1 cellular context compared by ENCODE assay signal in genomic region chr11:117328414-117329010, GRCh38.
TF ChIP-seq lines count a peak whose summit lies in the region.

No MANE protein-coding gene starts in this region.

TF ChIP-seq in HepG2, 621 proteins besides CTCF, POLR2A, EP300 and RAD21:
- TF ChIP-seq THYN1 (CRISPR knock-in tag; IDR thresholded peaks at IDR 0.05; ENCODE audit: borderline replicate concordance, low read depth) (0 out of 2 replicates have a peak, but pooled peaks have one; percentile 4), ZNF772 (CRISPR knock-in tag; IDR thresholded peaks at IDR 0.05) (0 out of 2 replicates have a peak, but pooled peaks have one; percentile 5), IRF2 (CRISPR knock-in tag; IDR thresholded peaks at IDR 0.05) (no peak), REPIN1 (CRISPR knock-in tag; IDR thresholded peaks at IDR 0.05; ENCODE audit: borderline replicate concordance, low read depth) (0 out of 2 replicates have a peak, but pooled peaks have one; percentile 26), ZFP90 (CRISPR knock-in tag; IDR thresholded peaks at IDR 0.05; ENCODE audit: borderline replicate concordance) (no peak), ZBTB4 (CRISPR knock-in tag; IDR thresholded peaks at IDR 0.05; ENCODE audit: borderline replicate concordance) (0 out of 2 replicates have a peak, but pooled peaks have one; percentile 10)
- TF ChIP-seq, protein P1, sequence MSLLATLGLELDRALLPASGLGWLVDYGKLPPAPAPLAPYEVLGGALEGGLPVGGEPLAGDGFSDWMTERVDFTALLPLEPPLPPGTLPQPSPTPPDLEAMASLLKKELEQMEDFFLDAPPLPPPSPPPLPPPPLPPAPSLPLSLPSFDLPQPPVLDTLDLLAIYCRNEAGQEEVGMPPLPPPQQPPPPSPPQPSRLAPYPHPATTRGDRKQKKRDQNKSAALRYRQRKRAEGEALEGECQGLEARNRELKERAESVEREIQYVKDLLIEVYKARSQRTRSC (CRISPR knock-in tag; IDR thresholded peaks at IDR 0.05; ENCODE audit: low read depth) = 0 out of 2 replicates have a peak, but pooled peaks have one; percentile 42
- TF ChIP-seq, protein P2, sequence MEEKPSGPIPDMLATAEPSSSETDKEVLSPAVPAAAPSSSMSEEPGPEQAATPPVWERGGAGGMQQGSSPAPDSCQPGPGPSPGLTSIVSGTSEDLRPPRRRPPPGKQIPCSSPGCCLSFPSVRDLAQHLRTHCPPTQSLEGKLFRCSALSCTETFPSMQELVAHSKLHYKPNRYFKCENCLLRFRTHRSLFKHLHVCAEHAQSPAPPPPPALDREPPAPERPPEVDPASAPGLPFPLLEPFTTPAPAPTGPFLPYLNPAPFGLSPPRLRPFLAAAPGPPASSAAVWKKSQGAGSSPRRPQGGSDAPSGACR (CRISPR knock-in tag; IDR thresholded peaks at IDR 0.05) = 0 out of 2 replicates have a peak, but pooled peaks have one; percentile 3
